In the genomic region with DNA sequence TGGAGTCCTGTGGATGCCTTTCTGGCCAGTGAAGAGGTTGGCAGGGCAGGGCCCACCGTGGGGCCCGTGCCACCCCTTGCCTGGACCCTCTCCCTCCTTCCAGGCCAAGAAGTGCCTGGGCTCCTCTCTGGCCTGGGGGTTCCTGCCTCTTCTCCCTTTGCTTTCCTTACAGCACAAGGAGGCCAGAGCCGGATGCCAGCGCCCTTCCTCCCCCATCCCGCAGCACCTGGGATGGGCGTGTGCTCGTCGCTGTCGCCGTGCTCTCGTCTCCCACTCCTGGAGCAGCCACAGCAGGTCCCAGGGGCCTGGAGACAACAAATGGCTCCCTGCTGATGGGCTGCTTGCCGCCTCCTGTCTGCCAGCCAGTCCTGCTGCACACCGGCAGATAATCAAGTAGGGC, we compare ENCODE assay signal across 1 cellular context.
TF ChIP-seq lines count a peak whose summit lies in the region.

No MANE protein-coding gene starts in this region.

TF ChIP-seq in GM23338, 12 proteins besides CTCF, POLR2A, EP300 and RAD21:
- TF ChIP-seq ZNF331 (CRISPR knock-in tag; IDR thresholded peaks at IDR 0.05; ENCODE audit: low read depth) (no peak), STAT1 (IDR thresholded peaks at IDR 0.05; ENCODE audit: unreplicated experiment) (no peak), POLR2AphosphoS5 (IDR thresholded peaks at IDR 0.05; ENCODE audit: low read depth) (no peak), NANOG (IDR thresholded peaks at IDR 0.05; ENCODE audit: borderline replicate concordance) (no peak), JUNB (IDR thresholded peaks at IDR 0.05; ENCODE audit: unreplicated experiment) (no peak), EZH2 (IDR thresholded peaks at IDR 0.05; ENCODE audit: low read depth, unreplicated experiment) (no peak), CREB1 (CRISPR knock-in tag; IDR thresholded peaks at IDR 0.05; ENCODE audit: low read depth) (no peak), ZNF114 (CRISPR knock-in tag; IDR thresholded peaks at IDR 0.05) (no peak)
- TF ChIP-seq, protein P1, sequence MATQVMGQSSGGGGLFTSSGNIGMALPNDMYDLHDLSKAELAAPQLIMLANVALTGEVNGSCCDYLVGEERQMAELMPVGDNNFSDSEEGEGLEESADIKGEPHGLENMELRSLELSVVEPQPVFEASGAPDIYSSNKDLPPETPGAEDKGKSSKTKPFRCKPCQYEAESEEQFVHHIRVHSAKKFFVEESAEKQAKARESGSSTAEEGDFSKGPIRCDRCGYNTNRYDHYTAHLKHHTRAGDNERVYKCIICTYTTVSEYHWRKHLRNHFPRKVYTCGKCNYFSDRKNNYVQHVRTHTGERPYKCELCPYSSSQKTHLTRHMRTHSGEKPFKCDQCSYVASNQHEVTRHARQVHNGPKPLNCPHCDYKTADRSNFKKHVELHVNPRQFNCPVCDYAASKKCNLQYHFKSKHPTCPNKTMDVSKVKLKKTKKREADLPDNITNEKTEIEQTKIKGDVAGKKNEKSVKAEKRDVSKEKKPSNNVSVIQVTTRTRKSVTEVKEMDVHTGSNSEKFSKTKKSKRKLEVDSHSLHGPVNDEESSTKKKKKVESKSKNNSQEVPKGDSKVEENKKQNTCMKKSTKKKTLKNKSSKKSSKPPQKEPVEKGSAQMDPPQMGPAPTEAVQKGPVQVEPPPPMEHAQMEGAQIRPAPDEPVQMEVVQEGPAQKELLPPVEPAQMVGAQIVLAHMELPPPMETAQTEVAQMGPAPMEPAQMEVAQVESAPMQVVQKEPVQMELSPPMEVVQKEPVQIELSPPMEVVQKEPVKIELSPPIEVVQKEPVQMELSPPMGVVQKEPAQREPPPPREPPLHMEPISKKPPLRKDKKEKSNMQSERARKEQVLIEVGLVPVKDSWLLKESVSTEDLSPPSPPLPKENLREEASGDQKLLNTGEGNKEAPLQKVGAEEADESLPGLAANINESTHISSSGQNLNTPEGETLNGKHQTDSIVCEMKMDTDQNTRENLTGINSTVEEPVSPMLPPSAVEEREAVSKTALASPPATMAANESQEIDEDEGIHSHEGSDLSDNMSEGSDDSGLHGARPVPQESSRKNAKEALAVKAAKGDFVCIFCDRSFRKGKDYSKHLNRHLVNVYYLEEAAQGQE (IDR thresholded peaks at IDR 0.05; ENCODE audit: unreplicated experiment): no peak
- TF ChIP-seq, protein P2, sequence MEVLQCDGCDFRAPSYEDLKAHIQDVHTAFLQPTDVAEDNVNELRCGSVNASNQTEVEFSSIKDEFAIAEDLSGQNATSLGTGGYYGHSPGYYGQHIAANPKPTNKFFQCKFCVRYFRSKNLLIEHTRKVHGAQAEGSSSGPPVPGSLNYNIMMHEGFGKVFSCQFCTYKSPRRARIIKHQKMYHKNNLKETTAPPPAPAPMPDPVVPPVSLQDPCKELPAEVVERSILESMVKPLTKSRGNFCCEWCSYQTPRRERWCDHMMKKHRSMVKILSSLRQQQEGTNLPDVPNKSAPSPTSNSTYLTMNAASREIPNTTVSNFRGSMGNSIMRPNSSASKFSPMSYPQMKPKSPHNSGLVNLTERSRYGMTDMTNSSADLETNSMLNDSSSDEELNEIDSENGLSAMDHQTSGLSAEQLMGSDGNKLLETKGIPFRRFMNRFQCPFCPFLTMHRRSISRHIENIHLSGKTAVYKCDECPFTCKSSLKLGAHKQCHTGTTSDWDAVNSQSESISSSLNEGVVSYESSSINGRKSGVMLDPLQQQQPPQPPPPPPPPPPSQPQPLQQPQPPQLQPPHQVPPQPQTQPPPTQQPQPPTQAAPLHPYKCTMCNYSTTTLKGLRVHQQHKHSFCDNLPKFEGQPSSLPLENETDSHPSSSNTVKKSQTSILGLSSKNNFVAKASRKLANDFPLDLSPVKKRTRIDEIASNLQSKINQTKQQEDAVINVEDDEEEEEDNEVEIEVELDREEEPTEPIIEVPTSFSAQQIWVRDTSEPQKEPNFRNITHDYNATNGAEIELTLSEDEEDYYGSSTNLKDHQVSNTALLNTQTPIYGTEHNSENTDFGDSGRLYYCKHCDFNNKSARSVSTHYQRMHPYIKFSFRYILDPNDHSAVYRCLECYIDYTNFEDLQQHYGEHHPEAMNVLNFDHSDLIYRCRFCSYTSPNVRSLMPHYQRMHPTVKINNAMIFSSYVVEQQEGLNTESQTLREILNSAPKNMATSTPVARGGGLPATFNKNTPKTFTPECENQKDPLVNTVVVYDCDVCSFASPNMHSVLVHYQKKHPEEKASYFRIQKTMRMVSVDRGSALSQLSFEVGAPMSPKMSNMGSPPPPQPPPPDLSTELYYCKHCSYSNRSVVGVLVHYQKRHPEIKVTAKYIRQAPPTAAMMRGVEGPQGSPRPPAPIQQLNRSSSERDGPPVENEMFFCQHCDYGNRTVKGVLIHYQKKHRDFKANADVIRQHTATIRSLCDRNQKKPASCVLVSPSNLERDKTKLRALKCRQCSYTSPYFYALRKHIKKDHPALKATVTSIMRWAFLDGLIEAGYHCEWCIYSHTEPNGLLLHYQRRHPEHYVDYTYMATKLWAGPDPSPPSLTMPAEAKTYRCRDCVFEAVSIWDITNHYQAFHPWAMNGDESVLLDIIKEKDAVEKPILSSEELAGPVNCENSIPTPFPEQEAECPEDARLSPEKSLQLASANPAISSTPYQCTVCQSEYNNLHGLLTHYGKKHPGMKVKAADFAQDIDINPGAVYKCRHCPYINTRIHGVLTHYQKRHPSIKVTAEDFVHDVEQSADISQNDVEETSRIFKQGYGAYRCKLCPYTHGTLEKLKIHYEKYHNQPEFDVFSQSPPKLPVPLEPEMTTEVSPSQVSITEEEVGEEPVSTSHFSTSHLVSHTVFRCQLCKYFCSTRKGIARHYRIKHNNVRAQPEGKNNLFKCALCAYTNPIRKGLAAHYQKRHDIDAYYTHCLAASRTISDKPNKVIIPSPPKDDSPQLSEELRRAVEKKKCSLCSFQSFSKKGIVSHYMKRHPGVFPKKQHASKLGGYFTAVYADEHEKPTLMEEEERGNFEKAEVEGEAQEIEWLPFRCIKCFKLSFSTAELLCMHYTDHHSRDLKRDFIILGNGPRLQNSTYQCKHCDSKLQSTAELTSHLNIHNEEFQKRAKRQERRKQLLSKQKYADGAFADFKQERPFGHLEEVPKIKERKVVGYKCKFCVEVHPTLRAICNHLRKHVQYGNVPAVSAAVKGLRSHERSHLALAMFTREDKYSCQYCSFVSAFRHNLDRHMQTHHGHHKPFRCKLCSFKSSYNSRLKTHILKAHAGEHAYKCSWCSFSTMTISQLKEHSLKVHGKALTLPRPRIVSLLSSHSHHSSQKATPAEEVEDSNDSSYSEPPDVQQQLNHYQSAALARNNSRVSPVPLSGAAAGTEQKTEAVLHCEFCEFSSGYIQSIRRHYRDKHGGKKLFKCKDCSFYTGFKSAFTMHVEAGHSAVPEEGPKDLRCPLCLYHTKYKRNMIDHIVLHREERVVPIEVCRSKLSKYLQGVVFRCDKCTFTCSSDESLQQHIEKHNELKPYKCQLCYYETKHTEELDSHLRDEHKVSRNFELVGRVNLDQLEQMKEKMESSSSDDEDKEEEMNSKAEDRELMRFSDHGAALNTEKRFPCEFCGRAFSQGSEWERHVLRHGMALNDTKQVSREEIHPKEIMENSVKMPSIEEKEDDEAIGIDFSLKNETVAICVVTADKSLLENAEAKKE (CRISPR knock-in tag; IDR thresholded peaks at IDR 0.05): no peak
- TF ChIP-seq, protein P3, sequence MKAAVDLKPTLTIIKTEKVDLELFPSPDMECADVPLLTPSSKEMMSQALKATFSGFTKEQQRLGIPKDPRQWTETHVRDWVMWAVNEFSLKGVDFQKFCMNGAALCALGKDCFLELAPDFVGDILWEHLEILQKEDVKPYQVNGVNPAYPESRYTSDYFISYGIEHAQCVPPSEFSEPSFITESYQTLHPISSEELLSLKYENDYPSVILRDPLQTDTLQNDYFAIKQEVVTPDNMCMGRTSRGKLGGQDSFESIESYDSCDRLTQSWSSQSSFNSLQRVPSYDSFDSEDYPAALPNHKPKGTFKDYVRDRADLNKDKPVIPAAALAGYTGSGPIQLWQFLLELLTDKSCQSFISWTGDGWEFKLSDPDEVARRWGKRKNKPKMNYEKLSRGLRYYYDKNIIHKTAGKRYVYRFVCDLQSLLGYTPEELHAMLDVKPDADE (IDR thresholded peaks at IDR 0.05): no peak
